Comparison of ENCODE assay signal across 8 cellular contexts in genomic region chr12:108884116-108885012, GRCh38. TPM values are rescaled to one million over a fixed set of nuclear protein-coding genes. Genes with fewer than 3 reads are reported as not detected.
A peak's percentile ranks its signal among the peaks of the same experiment; 100 is the strongest.
DNase-seq lines count a peak whose midpoint lies in the region; ATAC-seq, FAIRE-seq and TF ChIP-seq lines count a peak whose summit lies in the region.

No MANE protein-coding gene starts in this region.

- peak; percentile 92 for FAIRE-seq in GM12891 (lab: Jason Lieb, UNC)

- TF ChIP-seq POLR2A in GM12891 (IDR thresholded peaks at IDR 0.05; ENCODE audit: low read depth, low read length) (no peak), transverse colon (IDR thresholded peaks at IDR 0.05) (no peak)

- H3K4me1 ChIP-seq in effector memory CD4-positive, alpha-beta T cell (ENCODE audit: control insufficient read depth, insufficient read depth, low read length, poor library complexity, severe bottlenecking), result no peaks in the 10 kb centered on the region
- peaks cover 0 to 7% (median 2%) of the 10 kb centered on the region in 4 donors for H3K4me1 ChIP-seq in transverse colon

- TF ChIP-seq CTCF in nephron (IDR thresholded peaks at IDR 0.05; ENCODE audit: unreplicated experiment in 3 of 3) (peak; percentile 9 to 29 (median 24)), transverse colon (IDR thresholded peaks at IDR 0.05) (peak; percentile 48 to 61 (median 58))

- H3K4me3 ChIP-seq in effector memory CD4-positive, alpha-beta T cell (ENCODE audit: insufficient read depth, low read depth, low read length, poor library complexity, severe bottlenecking), result no peak overlapping the region
- H3K4me3 ChIP-seq in transverse colon, result no peak overlapping the region

- intact Hi-C loops in transverse colon (cut with DNase I; ENCODE audit: low total_unique reads), result no loop called here

- no peaks in the 10 kb centered on the region for H3K4me1 Mint-ChIP-seq in nephron

- no peaks in the 10 kb centered on the region for H3K27me3 Mint-ChIP-seq in nephron (ENCODE audit: low read depth)

- H3K9me3 ChIP-seq in effector memory CD4-positive, alpha-beta T cell (ENCODE audit: control insufficient read depth, low read length), result no peaks in the 10 kb centered on the region
- H3K9me3 ChIP-seq in transverse colon, result no peaks in the 10 kb centered on the region

- no peak for ATAC-seq in GM21825 (IDR thresholded peaks at IDR 0.05; ENCODE audit: unreplicated experiment)
- ATAC-seq in HG03025 (IDR thresholded peaks at IDR 0.05; ENCODE audit: low FRiP score, unreplicated experiment), result no peak

- no peak overlapping the region for H3K27ac Mint-ChIP-seq in nephron

- H3K36me3 Mint-ChIP-seq in nephron (ENCODE audit: low read depth), result no peaks in the 10 kb centered on the region

- H3K27ac ChIP-seq in effector memory CD4-positive, alpha-beta T cell (ENCODE audit: insufficient read depth, low read length, poor library complexity, severe bottlenecking), result no peak overlapping the region
- H3K27ac ChIP-seq in transverse colon, result no peak overlapping the region

- no peak overlapping the region for H3K4me3 Mint-ChIP-seq in nephron

- DNase-seq in GM12891 (ENCODE audit: insufficient read length, low spot score) (peak; percentile 55), NCI-H460 (ENCODE audit: extremely low read depth, low read depth) (peak; percentile 24), transverse colon (peak; percentile 67)
- DNase-seq in activated CD4-positive, alpha-beta T cell treated with anti-CD3 and anti-CD28 coated beads, Interleukin-2, amount 50 U/mL, for 48 hours, result peak; percentile 81 to 84
- DNase-seq in effector memory CD4-positive, alpha-beta T cell, result peak; percentile 15 to 53 (median 30)

- in situ Hi-C loops in transverse colon (cut with MboI; ENCODE audit: low pct_ligation_motif_present in 1 of 4, low pct_unique_long_range_greater_than_20kb in 1 of 4, low sequenced_read_pairs in 3 of 4), result loop anchor here in 1 of 4 donors (10.0 kb wide), 1 partner anchor 70 kb away; no protein-coding TSS in a partner anchor

- no peaks in the 10 kb centered on the region for H3K36me3 ChIP-seq in effector memory CD4-positive, alpha-beta T cell (ENCODE audit: control insufficient read depth, insufficient read depth, low read length)
- H3K36me3 ChIP-seq in transverse colon, result no peaks in the 10 kb centered on the region

- H3K9me3 Mint-ChIP-seq in nephron, result no peaks in the 10 kb centered on the region

- H3K27me3 ChIP-seq in effector memory CD4-positive, alpha-beta T cell (replicated peaks; ENCODE audit: control insufficient read depth, insufficient read depth, low read length, poor library complexity, severe bottlenecking), result no peaks in the 10 kb centered on the region
- no peaks in the 10 kb centered on the region for H3K27me3 ChIP-seq in transverse colon

- WGBS in transverse colon (ENCODE audit: low coverage in 1 of 2), 2 donors, result 55 to 72% methylated on average over 2 to 16 of the region's 16 CpGs

- no peak for TF ChIP-seq EP300 in transverse colon (IDR thresholded peaks at IDR 0.05; ENCODE audit: low read depth)

TF ChIP-seq in GM12891, 5 proteins besides CTCF, POLR2A, EP300 and RAD21:
- TF ChIP-seq POU2F2 (IDR thresholded peaks at IDR 0.05; ENCODE audit: low read depth, low read length) (no peak), PAX5 (IDR thresholded peaks at IDR 0.05; ENCODE audit: insufficient read depth, low read length, severe bottlenecking) (no peak)
TF ChIP-seq in GM12891: peak in this region for 0.

RNA-seq across cellular contexts. Expression of gene DAO, which starts 4.5 kb away (rescaled TPM):
- not detected for polyA plus RNA-seq in GM12891 (2012; ENCODE audit: low read depth, missing spikeins)
- not detected in 2 replicates for total RNA-seq in NCI-H460 (2014; rRNA removed; shearing (Covaris generic))
- polyA plus RNA-seq in NCI-H460 (2014; cell fraction: nucleus; rRNA removed), result not detected in 2 replicates
- 1 to 10 TPM in 3 of 4 donors, not detected in 1; 3.7 to 7.1 (median 4.4) TPM for total RNA-seq in transverse colon

RNA-seq across cellular contexts. Expression of gene SSH1, which starts 27.0 kb away (rescaled TPM):
- polyA plus RNA-seq in GM12891 (2012; ENCODE audit: low read depth, missing spikeins), result 10.2 TPM
- 13.9 and 19.0 TPM in 2 replicates for total RNA-seq in NCI-H460 (2014; rRNA removed; shearing (Covaris generic))
- polyA plus RNA-seq in NCI-H460 (2014; cell fraction: nucleus; rRNA removed), result 7.6 and 9.3 TPM in 2 replicates
- 10 to 100 TPM; 15.0 to 39.0 (median 18.9) TPM for total RNA-seq in transverse colon

Comparison
In these comparisons a context has a peak if more than half of its experiments do, and no peak if none do; other contexts are left out.
1. DNase-seq: peak in every context shown above with its lines; median percentile 82 in activated CD4-positive, alpha-beta T cell treated with anti-CD3 and anti-CD28 coated beads, Interleukin-2, amount 50 U/mL, for 48 hours; 67 in transverse colon; 55 in GM12891; 30 in effector memory CD4-positive, alpha-beta T cell; 24 in NCI-H460.